8 cellular contexts compared by ENCODE assay signal in the genomic region with DNA sequence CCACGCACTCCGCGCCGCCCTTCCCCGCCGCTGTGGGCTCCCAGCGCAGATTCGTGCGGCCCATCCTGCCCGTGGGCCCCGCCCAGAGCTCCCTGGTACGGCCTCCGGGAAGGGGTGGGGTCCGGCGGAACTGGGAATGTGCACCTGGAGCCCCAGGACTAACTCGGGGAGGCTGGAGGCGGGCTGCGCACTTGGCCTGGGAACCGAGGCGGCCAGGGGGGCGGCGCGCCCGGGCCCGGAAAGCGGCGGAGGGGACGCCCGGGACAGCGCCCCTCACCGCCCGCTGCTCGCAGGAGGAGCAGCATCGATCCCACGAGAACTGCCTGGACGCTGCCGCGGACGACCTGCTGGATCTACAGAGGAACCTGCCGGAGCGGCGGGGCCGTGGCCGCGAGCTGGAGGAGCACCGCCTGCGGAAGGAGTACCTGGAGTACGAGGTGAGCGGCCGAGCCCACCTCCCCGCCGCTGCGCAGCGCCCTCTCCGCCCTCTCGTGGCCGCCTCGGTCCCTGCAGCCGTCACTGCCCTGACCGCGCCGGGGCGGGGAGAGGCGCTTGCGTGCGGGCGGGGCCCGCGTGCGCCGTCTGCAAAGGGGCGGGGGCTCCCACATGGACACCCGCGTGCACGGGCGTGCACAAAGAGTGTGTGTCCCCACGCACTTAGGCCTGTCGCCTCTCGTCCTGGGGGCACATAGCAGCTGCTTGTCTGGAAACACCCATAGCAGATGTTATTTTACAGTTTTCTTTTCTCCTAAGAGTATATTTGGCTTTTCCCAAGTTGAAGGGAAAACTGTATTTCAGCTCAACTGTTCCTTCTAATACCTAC. TPM values are rescaled to one million over a fixed set of nuclear protein-coding genes. Genes with fewer than 3 reads are reported as not detected.
DNase-seq lines count a peak whose midpoint lies in the region; ATAC-seq and TF ChIP-seq lines count a peak whose summit lies in the region.

No MANE protein-coding gene starts in this region.

- peak overlapping the region; percentile 89 for H3K4me3 ChIP-seq in A673 (ENCODE audit: low read depth, low read length, poor library complexity, severe bottlenecking)
- peak overlapping the region; percentile 59 for H3K4me3 ChIP-seq in fibroblast of mammary gland (ENCODE audit: control insufficient read depth, low read depth, low read length)

- no peak overlapping the region for H3K4me3 Mint-ChIP-seq in activated T-helper 2 cell treated with anti-CD3 and anti-CD28 coated beads, Interferon-gamma antibody, Interleukin-2, Interleukin-4, amounts not matched to agents 10 μg/mL and 5 μg/mL and 100 μg/mL, durations not matched to agents 14 hours and 24 hours and 36 hours (ENCODE audit: low read depth)
- peak overlapping the region in 2 of 10 donors; percentile 29 to 36 for H3K4me3 Mint-ChIP-seq in naive thymus-derived CD8-positive, alpha-beta T cell
- H3K4me3 Mint-ChIP-seq in stimulated activated naive B cell treated with anti-CD40 and anti-IgM and Interleukin-4, amounts not matched to agents 10 μg/mL and 1 μg/mL and 100 μg/mL, for 72 hours, result peak overlapping the region; percentile 53 to 75

- BruUV-seq in A673 (replicated peaks; lab: Mats Ljungman, UMichigan), result no TSS peak

- no peaks in the 10 kb centered on the region for H3K36me3 ChIP-seq in A673 (ENCODE audit: insufficient read depth, low read length, poor library complexity, severe bottlenecking)

- H3K4me1 ChIP-seq in A673 (ENCODE audit: insufficient read depth, low read length, poor library complexity, severe bottlenecking), result peaks cover 13% of the 10 kb centered on the region

- DNase-seq in A673 (ENCODE audit: low spot score) (peak; percentile 89), fibroblast of mammary gland (ENCODE audit: low read depth) (peak; percentile 55)
- peak; percentile 70 for DNase-seq in activated T-helper 2 cell treated with anti-CD3 and anti-CD28 coated beads, Interferon-gamma antibody, Interleukin-2, Interleukin-4, amounts not matched to agents 10 μg/mL and 5 μg/mL and 100 μg/mL, durations not matched to agents 14 hours and 24 hours and 36 hours (ENCODE audit: low spot score)
- peak; percentile 58 to 85 (median 76) for DNase-seq in naive thymus-derived CD8-positive, alpha-beta T cell
- DNase-seq in stimulated activated naive B cell treated with anti-CD40 and anti-IgM and Interleukin-4, amounts not matched to agents 10 μg/mL and 1 μg/mL and 100 μg/mL, for 72 hours, result peak; percentile 80

- ATAC-seq in GM18907 (IDR thresholded peaks at IDR 0.05; ENCODE audit: unreplicated experiment), result peak; percentile 65
- ATAC-seq in HG03439 (IDR thresholded peaks at IDR 0.05; ENCODE audit: unreplicated experiment), result peak; percentile 63
- peak; percentile 77 to 82 for ATAC-seq in naive thymus-derived CD8-positive, alpha-beta T cell
- ATAC-seq in stimulated activated naive B cell treated with anti-CD40 and anti-IgM and Interleukin-4, amounts not matched to agents 10 μg/mL and 1 μg/mL and 100 μg/mL, for 72 hours (replicated peaks), result peak; percentile 84 to 88

- H3K27me3 ChIP-seq in A673 (replicated peaks; ENCODE audit: insufficient read depth, low read depth, low read length, poor library complexity), result no peaks in the 10 kb centered on the region

- intact Hi-C loops in A673 (cut with micrococcal nuclease; ENCODE audit: unreplicated experiment), result loop anchor here (2.0 kb wide), 1 partner anchor 118 kb away; no protein-coding TSS in a partner anchor
- intact Hi-C loops in activated T-helper 2 cell treated with anti-CD3 and anti-CD28 coated beads, Interferon-gamma antibody, Interleukin-2, Interleukin-4, amounts not matched to agents 10 μg/mL and 5 μg/mL and 100 μg/mL, durations not matched to agents 14 hours and 24 hours and 36 hours (cut with micrococcal nuclease), result loop anchor here (1.0 kb wide), 3 partner anchors 61 to 119 kb away; no protein-coding TSS in a partner anchor

- H3K9me3 ChIP-seq in A673 (ENCODE audit: low read depth, low read length, poor library complexity, severe bottlenecking), result no peaks in the 10 kb centered on the region

- POLR2A ChIA-PET in A673 (lab: Charles Lee; ENCODE audit: low non-redundant PET), result no interaction called here
- POLR2A ChIA-PET in naive thymus-derived CD8-positive, alpha-beta T cell (lab: Charles Lee), result interaction anchor here (1.0 to 7.8 kb wide), 9 partner anchors 18 to 214 kb away, joined by 3 to 80 read pairs (median 6); a partner anchor contains a TSS

- H3K4me1 Mint-ChIP-seq in activated T-helper 2 cell treated with anti-CD3 and anti-CD28 coated beads, Interferon-gamma antibody, Interleukin-2, Interleukin-4, amounts not matched to agents 10 μg/mL and 5 μg/mL and 100 μg/mL, durations not matched to agents 14 hours and 24 hours and 36 hours (ENCODE audit: low read depth), result peaks cover 29% of the 10 kb centered on the region
- peaks cover 21 to 42% (median 29%) of the 10 kb centered on the region in 4 donors for H3K4me1 Mint-ChIP-seq in naive thymus-derived CD8-positive, alpha-beta T cell
- peaks cover 9 to 41% of the 10 kb centered on the region in 2 donors for H3K4me1 Mint-ChIP-seq in stimulated activated naive B cell treated with anti-CD40 and anti-IgM and Interleukin-4, amounts not matched to agents 10 μg/mL and 1 μg/mL and 100 μg/mL, for 72 hours

- peak; percentile 84 for TF ChIP-seq CTCF in A673 (conservative IDR thresholded peaks at IDR 0.05; ENCODE audit: low read depth, low read length)
- TF ChIP-seq CTCF in fibroblast of mammary gland (conservative IDR thresholded peaks at IDR 0.05; ENCODE audit: control insufficient read depth, insufficient read depth, low read depth, low read length), result peak; percentile 41

- peaks cover 91% of the 10 kb centered on the region for H3K36me3 Mint-ChIP-seq in activated T-helper 2 cell treated with anti-CD3 and anti-CD28 coated beads, Interferon-gamma antibody, Interleukin-2, Interleukin-4, amounts not matched to agents 10 μg/mL and 5 μg/mL and 100 μg/mL, durations not matched to agents 14 hours and 24 hours and 36 hours (ENCODE audit: low read depth)
- peaks cover 0 to 83% (median 18%) of the 10 kb centered on the region in 3 donors for H3K36me3 Mint-ChIP-seq in naive thymus-derived CD8-positive, alpha-beta T cell
- peaks cover 43 to 68% of the 10 kb centered on the region in 2 donors for H3K36me3 Mint-ChIP-seq in stimulated activated naive B cell treated with anti-CD40 and anti-IgM and Interleukin-4, amounts not matched to agents 10 μg/mL and 1 μg/mL and 100 μg/mL, for 72 hours

- H3K27ac ChIP-seq in A673 (ENCODE audit: low read depth, low read length, poor library complexity, severe bottlenecking), result peak overlapping the region; percentile 52

- no peaks in the 10 kb centered on the region for H3K27me3 Mint-ChIP-seq in activated T-helper 2 cell treated with anti-CD3 and anti-CD28 coated beads, Interferon-gamma antibody, Interleukin-2, Interleukin-4, amounts not matched to agents 10 μg/mL and 5 μg/mL and 100 μg/mL, durations not matched to agents 14 hours and 24 hours and 36 hours (ENCODE audit: low read depth)
- H3K27me3 Mint-ChIP-seq in naive thymus-derived CD8-positive, alpha-beta T cell, result no peaks in the 10 kb centered on the region
- H3K27me3 Mint-ChIP-seq in stimulated activated naive B cell treated with anti-CD40 and anti-IgM and Interleukin-4, amounts not matched to agents 10 μg/mL and 1 μg/mL and 100 μg/mL, for 72 hours, result no peaks in the 10 kb centered on the region

- CTCF ChIA-PET in A673 (lab: Charles Lee), result interaction anchor here (0.5 to 1.8 kb wide), 6 partner anchors 13 to 119 kb away, joined by 3 to 16 read pairs (median 4); no protein-coding TSS in a partner anchor

- H3K27ac Mint-ChIP-seq in activated T-helper 2 cell treated with anti-CD3 and anti-CD28 coated beads, Interferon-gamma antibody, Interleukin-2, Interleukin-4, amounts not matched to agents 10 μg/mL and 5 μg/mL and 100 μg/mL, durations not matched to agents 14 hours and 24 hours and 36 hours, result no peak overlapping the region
- peak overlapping the region in 2 of 10 donors; percentile 55 to 57 for H3K27ac Mint-ChIP-seq in naive thymus-derived CD8-positive, alpha-beta T cell
- H3K27ac Mint-ChIP-seq in stimulated activated naive B cell treated with anti-CD40 and anti-IgM and Interleukin-4, amounts not matched to agents 10 μg/mL and 1 μg/mL and 100 μg/mL, for 72 hours, result no peak overlapping the region

- no peaks in the 10 kb centered on the region for H3K9me3 Mint-ChIP-seq in activated T-helper 2 cell treated with anti-CD3 and anti-CD28 coated beads, Interferon-gamma antibody, Interleukin-2, Interleukin-4, amounts not matched to agents 10 μg/mL and 5 μg/mL and 100 μg/mL, durations not matched to agents 14 hours and 24 hours and 36 hours
- no peaks in the 10 kb centered on the region for H3K9me3 Mint-ChIP-seq in naive thymus-derived CD8-positive, alpha-beta T cell
- no peaks in the 10 kb centered on the region for H3K9me3 Mint-ChIP-seq in stimulated activated naive B cell treated with anti-CD40 and anti-IgM and Interleukin-4, amounts not matched to agents 10 μg/mL and 1 μg/mL and 100 μg/mL, for 72 hours

TF ChIP-seq in PFSK-1, 5 proteins besides CTCF, POLR2A, EP300 and RAD21 (continues in another document):
- TF ChIP-seq SIN3A (IDR thresholded peaks at IDR 0.05; ENCODE audit: borderline replicate concordance, insufficient read depth, low read length), result no peak
- TF ChIP-seq TAF1 (IDR thresholded peaks at IDR 0.05; ENCODE audit: borderline replicate concordance, insufficient read depth, low read length), result peak; percentile 67; the same call in 1 of the 2 replicates
- peak; percentile 61; the same call in 1 of the 2 replicates for TF ChIP-seq POLR2AphosphoS5 (IDR thresholded peaks at IDR 0.05; ENCODE audit: low read depth, low read length)
- peak; percentile 88 for TF ChIP-seq FOXP2 (optimal IDR thresholded peaks at IDR 0.05; ENCODE audit: borderline replicate concordance, extremely low read depth, extremely low read length, insufficient read depth)

RNA-seq across cellular contexts. Expression of a gene that starts 25.2 kb away (rescaled TPM):
- total RNA-seq in A673 (2021), result 0.60 and 1.8 TPM in 2 replicates
- polyA plus RNA-seq in PFSK-1 (2012; ENCODE audit: insufficient read length, low read depth), result 0.72 TPM
- total RNA-seq in activated T-helper 2 cell treated with anti-CD3 and anti-CD28 coated beads, Interferon-gamma antibody, Interleukin-2, Interleukin-4, amounts not matched to agents 10 μg/mL and 5 μg/mL and 100 μg/mL, durations not matched to agents 14 hours and 24 hours and 36 hours, result 313 and 319 TPM in 2 replicates
- total RNA-seq in naive thymus-derived CD8-positive, alpha-beta T cell, result 100 to 1,000 TPM; 118 to 124 TPM
- polyA plus RNA-seq in naive thymus-derived CD8-positive, alpha-beta T cell, result 10 to 100 TPM; 22.8 to 44.1 (median 29.9) TPM

Comparison
In these comparisons a context has a peak if more than half of its experiments do, and no peak if none do; other contexts are left out.
1. Peak in every context shown above with its lines: DNase-seq, ATAC-seq, H3K4me3 ChIP-seq and H3K27ac ChIP-seq.
2. RNA of a gene that starts 25.2 kb away (total RNA-seq): 313 to 319 TPM in activated T-helper 2 cell treated with anti-CD3 and anti-CD28 coated beads, Interferon-gamma antibody, Interleukin-2, Interleukin-4, amounts not matched to agents 10 μg/mL and 5 μg/mL and 100 μg/mL, durations not matched to agents 14 hours and 24 hours and 36 hours and 118 to 124 TPM in naive thymus-derived CD8-positive, alpha-beta T cell; 0.60 to 1.8 TPM in A673; every median in the first group is over 10 times any median in the second.